Comparison of ENCODE assay signal across 8 cellular contexts in genomic region chr16:30609928-30610839, GRCh38. TPM values are rescaled to one million over a fixed set of nuclear protein-coding genes. Genes with fewer than 3 reads are reported as not detected.
A peak's percentile ranks its signal among the peaks of the same experiment; 100 is the strongest.
DNase-seq lines count a peak whose midpoint lies in the region; ATAC-seq, FAIRE-seq and TF ChIP-seq lines count a peak whose summit lies in the region.

Gene ZNF689 (minus strand): TSS chr16:30610389. CDS start chr16:30610041, 348 bp downstream.

- peak; percentile 82 for TF ChIP-seq POLR2A in GM12892 (IDR thresholded peaks at IDR 0.05; ENCODE audit: low read depth, low read length)

- DNase-seq in GM12892 (ENCODE audit: insufficient read length) (peak; percentile 85), NCI-H146 treated with DMSO at 0.1 percent for 48 hours (lab: John Stamatoyannopoulos, UW; ENCODE audit: unreplicated experiment) (peak; percentile 97), amniotic epithelial cell (ENCODE audit: low read depth) (peak; percentile 95), left cardiac atrium (peak; percentile 93), posterior vena cava (ENCODE audit: low spot score) (peak; percentile 97), ureter (ENCODE audit: low spot score) (peak; percentile 97)

- ATAC-seq in HG02852 (IDR thresholded peaks at IDR 0.05; ENCODE audit: unreplicated experiment): peak; percentile 87
- peak; percentile 99 for ATAC-seq in left cardiac atrium

- peak; percentile 82 for FAIRE-seq in GM12892 (lab: Jason Lieb, UNC)

- intact Hi-C loops in T-helper 1 cell treated with Interleukin-12 subunit alpha and Interleukin-12 subunit beta and Interleukin-4 antibody, amounts not matched to agents 30 ng/mL and 1 ng/mL, for 36 hours (cut with micrococcal nuclease): loop anchor here (1.0 to 5.0 kb wide), 6 partner anchors 25 to 178 kb away; partner anchors contain the start of genes DCTPP1, PRR14, ZNF764 and ZNF768
- intact Hi-C loops in left cardiac atrium (cut with DNase I) (loop anchor here in 1 of 2 donors (10.0 kb wide), 1 partner anchor 155 kb away; no protein-coding TSS in a partner anchor), posterior vena cava (cut with DNase I) (no loop called here)

RNA-seq across cellular contexts. Expression of gene ZNF689, which starts in this region (rescaled TPM):
- 3.7 TPM for polyA plus RNA-seq in GM12892 (2012; ENCODE audit: missing spikeins)
- 13.5 and 13.7 TPM in 2 replicates for total RNA-seq in T-helper 1 cell treated with Interleukin-12 subunit alpha and Interleukin-12 subunit beta and Interleukin-4 antibody, amounts not matched to agents 30 ng/mL and 1 ng/mL, for 36 hours
- total RNA-seq in left cardiac atrium (1 to 10 TPM; 5.2 to 6.6 TPM), posterior vena cava (1 to 10 TPM; 6.9 to 7.1 TPM), ureter (10.2 TPM)

Comparison
In these comparisons a context has a peak if more than half of its experiments do, and no peak if none do; other contexts are left out.
1. Peak in every context shown above with its lines: DNase-seq and ATAC-seq.